31 cellular contexts compared by ENCODE assay signal in the genomic region with DNA sequence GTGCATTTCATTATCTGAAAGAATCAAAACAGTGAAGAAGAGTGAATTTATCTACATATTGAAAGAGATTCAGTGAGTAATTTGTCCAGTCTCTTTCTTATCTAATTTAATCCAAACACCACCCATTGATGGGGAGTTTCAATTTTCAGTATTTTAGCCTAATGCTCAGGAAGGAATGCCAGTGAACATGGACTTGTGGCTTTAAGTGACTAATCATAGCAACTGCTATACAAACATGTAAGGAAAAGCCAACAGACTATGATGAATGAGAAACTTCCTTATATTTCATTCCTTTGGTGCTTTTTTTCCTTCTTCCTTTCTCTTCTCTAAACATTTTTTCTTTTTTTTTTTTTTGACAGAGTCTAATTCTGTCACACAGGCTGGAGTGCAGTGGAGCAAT.
DNase-seq lines count a peak whose midpoint lies in the region; ATAC-seq, FAIRE-seq and TF ChIP-seq lines count a peak whose summit lies in the region.
"Had no signal": no experiment of that assay in that cellular context is flagged by ENCODE, and none has a peak within 500 bp of the region (broad histone marks: within the 10 kb centered on the region; RNA-seq: fewer than 3 reads in every experiment).

No MANE protein-coding gene starts in this region.

- H3K4me3 Mint-ChIP-seq in astrocyte (ENCODE audit: unreplicated experiment), result no peak overlapping the region
- H3K4me3 Mint-ChIP-seq in naive thymus-derived CD4-positive, alpha-beta T cell, result no peak overlapping the region
- H3K4me3 Mint-ChIP-seq: activated CD4-positive, alpha-beta T cell treated with anti-CD3 and anti-CD28 coated beads, Interleukin-2, amount 10 ng/mL, durations not matched to agents 24 days and 14 days; activated CD8-positive, alpha-beta memory T cell treated with anti-CD3 and anti-CD28 coated beads, Interleukin-2, amount 10 ng/mL, durations not matched to agents 7 days and 5 days; activated naive CD8-positive, alpha-beta T cell; endodermal cell; H9; immature natural killer cell; neural crest cell; T-helper 1 cell treated with Interleukin-12 subunit alpha and Interleukin-12 subunit beta and Interleukin-4 antibody, amounts not matched to agents 30 μg/mL and 1 μg/mL, for 36 hours had no signal

- H3K4me2 ChIP-seq in astrocyte (ENCODE audit: low read length), result peak overlapping the region; percentile 17

- H3K36me3 Mint-ChIP-seq in astrocyte (ENCODE audit: low read depth, unreplicated experiment), result no peaks in the 10 kb centered on the region
- H3K36me3 Mint-ChIP-seq in naive thymus-derived CD4-positive, alpha-beta T cell, result peaks cover 0 to 4% (median 0%) of the 10 kb centered on the region in 5 donors
- H3K36me3 Mint-ChIP-seq: activated CD8-positive, alpha-beta memory T cell treated with anti-CD3 and anti-CD28 coated beads, Interleukin-2, amount 10 ng/mL, durations not matched to agents 7 days and 5 days; activated naive CD8-positive, alpha-beta T cell; immature natural killer cell had no signal

- H3K27me3 ChIP-seq in AG04450 (ENCODE audit: control insufficient read depth, insufficient read depth, low read length) (no peaks in the 10 kb centered on the region), astrocyte (ENCODE audit: insufficient read depth, low read length) (no peaks in the 10 kb centered on the region), foreskin keratinocyte (no peaks in the 10 kb centered on the region)
- H3K27me3 ChIP-seq in naive thymus-derived CD4-positive, alpha-beta T cell (ENCODE audit: control insufficient read depth in 2 of 2, insufficient read depth in 2 of 2, low read length in 2 of 2), result no peaks in the 10 kb centered on the region
- H3K27me3 ChIP-seq: body of pancreas, colonic mucosa, upper lobe of right lung had no signal

- no peaks in the 10 kb centered on the region for H3K79me2 ChIP-seq in astrocyte (ENCODE audit: insufficient read depth, low read length)

- FAIRE-seq in astrocyte (lab: Jason Lieb, UNC), result no peak
- FAIRE-seq: G401.6, GM18507, HTR-8/SVneo had no signal

- TF ChIP-seq CTCF in AG04450 (IDR thresholded peaks at IDR 0.05; ENCODE audit: low read depth, low read length), result no peak
- TF ChIP-seq CTCF in HEK293 (tag by site-specific recombination; IDR thresholded peaks at IDR 0.05), result no peak
- TF ChIP-seq CTCF in astrocyte (IDR thresholded peaks at IDR 0.05; ENCODE audit: insufficient read depth, low read depth, low read length), result no peak
- TF ChIP-seq CTCF in foreskin keratinocyte (conservative IDR thresholded peaks at IDR 0.05), result no peak

- no peak overlapping the region for H3K9ac ChIP-seq in astrocyte (ENCODE audit: low read length)

- CTCF ChIA-PET in AG04450 (lab: Charles Lee), result interaction anchor here (0.7 kb wide), 1 partner anchor 56 kb away, joined by 3 read pairs; no protein-coding TSS in a partner anchor
- CTCF ChIA-PET in HEK293 (lab: Yijun Ruan, JAX), result no interaction called here
- CTCF ChIA-PET in naive thymus-derived CD4-positive, alpha-beta T cell (lab: Charles Lee), result no interaction called here

- H3K4me1 ChIP-seq in HEK293 (ENCODE audit: control insufficient read depth, insufficient read depth, low read length), result no peaks in the 10 kb centered on the region
- H3K4me1 ChIP-seq in astrocyte (ENCODE audit: insufficient read depth, low read length), result no peaks in the 10 kb centered on the region
- H3K4me1 ChIP-seq in foreskin keratinocyte, result no peaks in the 10 kb centered on the region
- H3K4me1 ChIP-seq in naive thymus-derived CD4-positive, alpha-beta T cell (ENCODE audit: control insufficient read depth in 2 of 2, insufficient read depth in 2 of 2, low read length in 2 of 2), result no peaks in the 10 kb centered on the region
- H3K4me1 ChIP-seq: body of pancreas, colonic mucosa, heart right ventricle, upper lobe of right lung had no signal

- H2AFZ ChIP-seq in astrocyte (ENCODE audit: low read depth, low read length), result no peak overlapping the region

- H3K9me3 Mint-ChIP-seq in astrocyte (ENCODE audit: unreplicated experiment), result peaks cover under 1% of the 10 kb centered on the region
- H3K9me3 Mint-ChIP-seq in naive thymus-derived CD4-positive, alpha-beta T cell, result peaks cover 0 to 35% (median 7%) of the 10 kb centered on the region in 11 donors

- H3K27ac ChIP-seq in AG04450 (ENCODE audit: low read depth, low read length), result no peak overlapping the region
- no peak overlapping the region for H3K27ac ChIP-seq in HEK293 (ENCODE audit: extremely low read depth, low read depth, low read length)
- H3K27ac ChIP-seq in astrocyte (ENCODE audit: low read depth, low read length), result peak overlapping the region; percentile 22
- no peak overlapping the region for H3K27ac ChIP-seq in foreskin keratinocyte
- no peak overlapping the region for H3K27ac ChIP-seq in naive thymus-derived CD4-positive, alpha-beta T cell (ENCODE audit: low read depth, low read length)
- H3K27ac ChIP-seq: body of pancreas, colonic mucosa, heart right ventricle, upper lobe of right lung had no signal

- H4K20me1 ChIP-seq in astrocyte (ENCODE audit: insufficient read depth, low read length), result no peaks in the 10 kb centered on the region

- peak overlapping the region; percentile 53 for H3K27ac Mint-ChIP-seq in astrocyte (ENCODE audit: unreplicated experiment)
- no peak overlapping the region for H3K27ac Mint-ChIP-seq in naive thymus-derived CD4-positive, alpha-beta T cell
- H3K27ac Mint-ChIP-seq: activated CD4-positive, alpha-beta T cell treated with anti-CD3 and anti-CD28 coated beads, Interleukin-2, amount 10 ng/mL, durations not matched to agents 24 days and 14 days; activated CD8-positive, alpha-beta memory T cell treated with anti-CD3 and anti-CD28 coated beads, Interleukin-2, amount 10 ng/mL, durations not matched to agents 7 days and 5 days; activated naive CD8-positive, alpha-beta T cell; endodermal cell; H9; immature natural killer cell; progenitor cell of endocrine pancreas; T-helper 1 cell treated with Interleukin-12 subunit alpha and Interleukin-12 subunit beta and Interleukin-4 antibody, amounts not matched to agents 30 μg/mL and 1 μg/mL, for 36 hours had no signal

- H3K36me3 ChIP-seq in HEK293 (ENCODE audit: control insufficient read depth in 2 of 2, insufficient read depth in 1 of 2, low read length in 2 of 2), result no peaks in the 10 kb centered on the region
- H3K36me3 ChIP-seq in astrocyte (ENCODE audit: insufficient read depth, low read length), result no peaks in the 10 kb centered on the region
- no peaks in the 10 kb centered on the region for H3K36me3 ChIP-seq in naive thymus-derived CD4-positive, alpha-beta T cell (ENCODE audit: control insufficient read depth in 2 of 3, insufficient read depth in 3 of 3, low read length in 3 of 3)
- H3K36me3 ChIP-seq: colonic mucosa, heart right ventricle, upper lobe of right lung had no signal

- no peaks in the 10 kb centered on the region for H3K4me1 Mint-ChIP-seq in astrocyte (ENCODE audit: low read depth, unreplicated experiment)
- no peaks in the 10 kb centered on the region for H3K4me1 Mint-ChIP-seq in naive thymus-derived CD4-positive, alpha-beta T cell
- H3K4me1 Mint-ChIP-seq: activated CD4-positive, alpha-beta T cell treated with anti-CD3 and anti-CD28 coated beads, Interleukin-2, amount 10 ng/mL, durations not matched to agents 24 days and 14 days; activated CD8-positive, alpha-beta memory T cell treated with anti-CD3 and anti-CD28 coated beads, Interleukin-2, amount 10 ng/mL, durations not matched to agents 7 days and 5 days; endodermal cell; immature natural killer cell had no signal

- ATAC-seq in foreskin keratinocyte, result peak; percentile 55
- no peak for ATAC-seq in naive thymus-derived CD4-positive, alpha-beta T cell
- ATAC-seq: activated CD8-positive, alpha-beta memory T cell treated with anti-CD3 and anti-CD28 coated beads, Interleukin-2, amount 10 ng/mL, durations not matched to agents 7 days and 5 days; body of pancreas; heart right ventricle; left ventricle myocardium superior; mucosa of descending colon; Panc1; upper lobe of right lung had no signal

- POLR2A ChIA-PET in AG04450 (lab: Yijun Ruan, JAX) (no interaction called here), HEK293 (lab: Yijun Ruan, JAX) (interaction anchor here (0.6 kb wide), 1 partner anchor 150 kb away, joined by 3 read pairs; no protein-coding TSS in a partner anchor)
- POLR2A ChIA-PET in naive thymus-derived CD4-positive, alpha-beta T cell (lab: Charles Lee), result no interaction called here

- H3K27me3 Mint-ChIP-seq in astrocyte (ENCODE audit: low read depth, unreplicated experiment), result no peaks in the 10 kb centered on the region
- H3K27me3 Mint-ChIP-seq in naive thymus-derived CD4-positive, alpha-beta T cell, result no peaks in the 10 kb centered on the region
- H3K27me3 Mint-ChIP-seq: activated CD4-positive, alpha-beta T cell treated with anti-CD3 and anti-CD28 coated beads, Interleukin-2, amount 10 ng/mL, durations not matched to agents 24 days and 14 days; activated CD8-positive, alpha-beta memory T cell treated with anti-CD3 and anti-CD28 coated beads, Interleukin-2, amount 10 ng/mL, durations not matched to agents 7 days and 5 days; activated naive CD8-positive, alpha-beta T cell had no signal

- H3K4me3 ChIP-seq in AG04450 (ENCODE audit: low read depth, low read length) (no peak overlapping the region), HEK293 (ENCODE audit: low read depth, low read length) (no peak overlapping the region), astrocyte (ENCODE audit: insufficient read depth, low read depth, low read length) (no peak overlapping the region)
- H3K4me3 ChIP-seq in naive thymus-derived CD4-positive, alpha-beta T cell (ENCODE audit: low read length), result no peak overlapping the region
- H3K4me3 ChIP-seq: body of pancreas, colonic mucosa, heart right ventricle, mucosa of descending colon, upper lobe of right lung had no signal

- DNase-seq in AG04450 (ENCODE audit: low read depth, low spot score) (peak; percentile 3), astrocyte (ENCODE audit: low read depth) (peak; percentile 92), foreskin keratinocyte (no peak), NCI-H1048 (lab: John Stamatoyannopoulos, UW) (no peak), hypothalamus (lab: John Stamatoyannopoulos, UW) (no peak)
- no peak for DNase-seq in stimulated activated CD4-positive, alpha-beta T cell treated with anti-CD3 and anti-CD28 coated beads, Interleukin-2, amount 100 ng/mL, for 48 hours
- no peak for DNase-seq in naive thymus-derived CD4-positive, alpha-beta T cell
- DNase-seq: ACHN; activated CD4-positive, alpha-beta T cell treated with anti-CD3 and anti-CD28 coated beads, Interleukin-2, amount 10 ng/mL, durations not matched to agents 24 days and 14 days; activated CD8-positive, alpha-beta memory T cell treated with anti-CD3 and anti-CD28 coated beads, Interleukin-2, amount 10 ng/mL, durations not matched to agents 7 days and 5 days; body of pancreas; C1 segment of cervical spinal cord; colonic mucosa; endodermal cell; H9; heart right ventricle; immature natural killer cell; left ventricle myocardium superior; mucosa of descending colon; NCI-H510A; substantia nigra; upper lobe of right lung had no signal

- intact Hi-C loops in naive thymus-derived CD4-positive, alpha-beta T cell (cut with micrococcal nuclease), result no loop called here

- H3K9me3 ChIP-seq in AG04450 (ENCODE audit: control insufficient read depth, insufficient read depth, low read length), result no peaks in the 10 kb centered on the region
- no peaks in the 10 kb centered on the region; the same call in 1 of the 2 replicates for H3K9me3 ChIP-seq in HEK293 (ENCODE audit: control insufficient read depth, insufficient read depth, low read depth, low read length)
- H3K9me3 ChIP-seq in astrocyte (ENCODE audit: insufficient read depth, low read depth, low read length), result peaks cover 4% of the 10 kb centered on the region
- H3K9me3 ChIP-seq in naive thymus-derived CD4-positive, alpha-beta T cell (ENCODE audit: control insufficient read depth in 2 of 3, low read length in 3 of 3), result no peaks in the 10 kb centered on the region
- H3K9me3 ChIP-seq: colonic mucosa, mucosa of descending colon, upper lobe of right lung had no signal

Comparison
In these comparisons a context has a peak if more than half of its experiments do, and no peak if none do; other contexts are left out.
1. DNase-seq: peak in AG04450 (single experiment) and astrocyte (single experiment); none in foreskin keratinocyte (0 of 2), NCI-H1048 (single experiment), hypothalamus (0 of 51), stimulated activated CD4-positive, alpha-beta T cell treated with anti-CD3 and anti-CD28 coated beads, Interleukin-2, amount 100 ng/mL, for 48 hours (0 of 2) and naive thymus-derived CD4-positive, alpha-beta T cell (0 of 9).